Comparison of ENCODE assay signal across 16 cellular contexts in genomic region chr22:31926969-31927368, GRCh38. TPM values are rescaled to one million over a fixed set of nuclear protein-coding genes. Genes with fewer than 3 reads are reported as not detected.
A peak's percentile ranks its signal among the peaks of the same experiment; 100 is the strongest.
DNase-seq lines count a peak whose midpoint lies in the region; ATAC-seq and TF ChIP-seq lines count a peak whose summit lies in the region.
"Had no signal": no experiment of that assay in that cellular context is flagged by ENCODE, and none has a peak within 500 bp of the region (broad histone marks: within the 10 kb centered on the region; RNA-seq: fewer than 3 reads in every experiment).

No MANE protein-coding gene starts in this region.

- H2AFZ ChIP-seq in mammary epithelial cell (ENCODE audit: low read depth, low read length): no peak overlapping the region

- H3K9ac ChIP-seq in mammary epithelial cell (ENCODE audit: insufficient read depth, low read length): no peak overlapping the region
- H3K9ac ChIP-seq: KMS-11 had no signal

- no peaks in the 10 kb centered on the region for H4K20me1 ChIP-seq in mammary epithelial cell (ENCODE audit: insufficient read depth, low read length)

- DNase-seq in GM10266 (ENCODE audit: extremely low spot score) (peak; percentile 36), mammary epithelial cell (peak; percentile 31), islet precursor cell (peak; percentile 68), KG1 (lab: John Stamatoyannopoulos, UW) (no peak), SHP77 treated with DMSO at 0.1 percent for 48 hours (lab: John Stamatoyannopoulos, UW) (no peak)
- DNase-seq: activated naive CD8-positive, alpha-beta T cell treated with anti-CD3 and anti-CD28 coated beads, Interleukin-2, amount 10 ng/mL, durations not matched to agents 7 days and 5 days; CD4-positive, alpha-beta memory T cell; foreskin fibroblast; left ventricle myocardium inferior; NCI-H226; nephron progenitor cell; transverse colon had no signal

- intact Hi-C loops in mammary epithelial cell (cut with micrococcal nuclease): no loop called here

- in situ Hi-C loops in mammary epithelial cell (cut with MboI; ENCODE audit: low sequenced_read_pairs in 2 of 2): no loop called here

- H3K36me3 ChIP-seq in HEK293 (ENCODE audit: control insufficient read depth in 2 of 2, insufficient read depth in 1 of 2, low read length in 2 of 2) (no peaks in the 10 kb centered on the region), mammary epithelial cell (ENCODE audit: insufficient read depth, low read length) (no peaks in the 10 kb centered on the region)
- H3K36me3 ChIP-seq: left ventricle myocardium inferior, transverse colon had no signal

- dilution Hi-C loops in mammary epithelial cell (cut with HindIII; ENCODE audit: low sequenced_read_pairs): loop anchor here (5.0 kb wide), 1 partner anchor 35 kb away; no protein-coding TSS in a partner anchor

- no TSS peak for BruUV-seq in mammary epithelial cell (replicated peaks; lab: Mats Ljungman, UMichigan)

- no peak for ATAC-seq in HG03159 (IDR thresholded peaks at IDR 0.05; ENCODE audit: unreplicated experiment)

- no peaks in the 10 kb centered on the region for H3K9me3 ChIP-seq in HEK293 (ENCODE audit: control insufficient read depth, insufficient read depth, low read depth, low read length)
- no peaks in the 10 kb centered on the region for H3K9me3 ChIP-seq in mammary epithelial cell (replicated peaks; ENCODE audit: insufficient read depth, low read length)
- H3K9me3 ChIP-seq: left ventricle myocardium inferior, transverse colon had no signal

- no peaks in the 10 kb centered on the region for H3K27me3 ChIP-seq in mammary epithelial cell (ENCODE audit: insufficient read depth, low read length)
- H3K27me3 ChIP-seq: transverse colon had no signal

- H3K4me3 ChIP-seq in HEK293 (ENCODE audit: low read depth, low read length): no peak overlapping the region
- H3K4me3 ChIP-seq in mammary epithelial cell (replicated peaks in 1 of 3; ENCODE audit: insufficient read depth in 1 of 3, low read depth in 2 of 3, low read length in 3 of 3): no peak overlapping the region
- H3K4me3 ChIP-seq: left ventricle myocardium inferior, smooth muscle cell, transverse colon had no signal

- H3K27ac ChIP-seq in HEK293 (ENCODE audit: extremely low read depth, low read depth, low read length): no peak overlapping the region
- H3K27ac ChIP-seq in mammary epithelial cell (ENCODE audit: insufficient read depth, low read depth, low read length): no peak overlapping the region
- H3K27ac ChIP-seq: KMS-11, left ventricle myocardium inferior, transverse colon had no signal

- H3K79me2 ChIP-seq in mammary epithelial cell (ENCODE audit: insufficient read depth, low read length): no peaks in the 10 kb centered on the region

- POLR2A ChIA-PET in HEK293 (lab: Yijun Ruan, JAX): interaction anchor here (1.4 kb wide), 1 partner anchor 16 kb away, joined by 5 read pairs; no protein-coding TSS in a partner anchor

- CTCF ChIA-PET in HEK293 (lab: Yijun Ruan, JAX): no interaction called here
- CTCF ChIA-PET in mammary epithelial cell (lab: Charles Lee; ENCODE audit: low non-redundant PET): no interaction called here

- TF ChIP-seq CTCF in GM10266 (IDR thresholded peaks at IDR 0.05; ENCODE audit: control insufficient read depth, insufficient read depth, low read depth, missing control alignments) (no peak), HEK293 (tag by site-specific recombination; IDR thresholded peaks at IDR 0.05) (no peak), mammary epithelial cell (conservative IDR thresholded peaks at IDR 0.05 in 1 of 2, IDR thresholded peaks at IDR 0.05 in 1 of 2; ENCODE audit: extremely low read depth in 1 of 2, insufficient read depth in 1 of 2, low read depth in 1 of 2, low read length in 2 of 2) (no peak)

- H3K4me1 ChIP-seq in HEK293 (ENCODE audit: control insufficient read depth, insufficient read depth, low read length) (no peaks in the 10 kb centered on the region), mammary epithelial cell (ENCODE audit: insufficient read depth, low read length) (no peaks in the 10 kb centered on the region)

- H3K4me2 ChIP-seq in mammary epithelial cell (ENCODE audit: insufficient read depth, low read depth, low read length): no peak overlapping the region
- H3K4me2 ChIP-seq: KMS-11, smooth muscle cell had no signal

TF ChIP-seq in HEK293, 187 proteins besides CTCF, POLR2A, EP300 and RAD21:
- peak; percentile 30; the same call in 1 of the 2 replicates for TF ChIP-seq ZNF341 (tag by site-specific recombination; IDR thresholded peaks at IDR 0.05; ENCODE audit: low read depth)
- no peak for TF ChIP-seq INSM2 (tag by site-specific recombination; IDR thresholded peaks at IDR 0.05)
- no peak for TF ChIP-seq ZNF513 (tag by site-specific recombination; IDR thresholded peaks at IDR 0.05)
- TF ChIP-seq OSR2 (tag by site-specific recombination; IDR thresholded peaks at IDR 0.05): no peak
- TF ChIP-seq OVOL3 (tag by site-specific recombination; IDR thresholded peaks at IDR 0.05): no peak
- no peak for TF ChIP-seq ZNF146 (tag by site-specific recombination; IDR thresholded peaks at IDR 0.05)

RNA-seq across cellular contexts. Expression of gene YWHAH, which starts 17.4 kb away (rescaled TPM):
- total RNA-seq in mammary epithelial cell: 100 to 1,000 TPM; 153 to 166 TPM
- polyA plus RNA-seq in mammary epithelial cell: 195 TPM
- 216 TPM for polyA minus RNA-seq in mammary epithelial cell

Comparison
In these comparisons a context has a peak if more than half of its experiments do, and no peak if none do; other contexts are left out.
1. DNase-seq: peak in GM10266 (single experiment), mammary epithelial cell (single experiment) and islet precursor cell (single experiment); none in KG1 (single experiment) and SHP77 treated with DMSO at 0.1 percent for 48 hours (single experiment).